Comparison of ENCODE assay signal across 15 cellular contexts in the genomic region with DNA sequence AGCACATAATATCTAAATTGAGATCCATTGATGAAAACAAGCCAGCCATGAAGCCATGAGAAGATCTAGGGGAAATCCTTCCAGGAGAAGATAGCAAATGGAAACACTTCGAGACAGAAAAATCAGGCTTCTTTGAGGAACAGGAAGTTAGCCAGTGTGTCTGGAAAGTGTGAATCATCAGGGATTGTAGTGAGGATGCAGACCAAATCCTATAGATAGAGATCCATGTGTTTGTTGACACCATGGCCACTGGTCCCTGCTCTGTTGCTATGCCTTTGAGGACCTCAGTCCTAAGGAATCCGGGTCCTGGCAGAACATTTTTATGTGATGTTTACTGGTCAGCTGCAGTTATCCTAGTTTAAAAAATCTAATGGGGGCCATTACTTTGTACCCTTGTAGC. TPM values are rescaled to one million over a fixed set of nuclear protein-coding genes. Genes with fewer than 3 reads are reported as not detected.
A peak's percentile ranks its signal among the peaks of the same experiment; 100 is the strongest.
DNase-seq lines count a peak whose midpoint lies in the region; ATAC-seq and TF ChIP-seq lines count a peak whose summit lies in the region.
"Had no signal": no experiment of that assay in that cellular context is flagged by ENCODE, and none has a peak within 500 bp of the region (broad histone marks: within the 10 kb centered on the region; RNA-seq: fewer than 3 reads in every experiment).

No MANE protein-coding gene starts in this region.

- no peak overlapping the region for H2AK5ac ChIP-seq in mesenchymal stem cell (ENCODE audit: low read length, severe bottlenecking)

- H2BK15ac ChIP-seq in mesenchymal stem cell (ENCODE audit: low read depth, poor library complexity, severe bottlenecking): no peak overlapping the region

- H3K4me1 ChIP-seq in GM23338 (ENCODE audit: insufficient read depth) (no peaks in the 10 kb centered on the region), mesenchymal stem cell (ENCODE audit: control insufficient read depth, insufficient read depth, low read depth, low read length) (peaks cover 1% of the 10 kb centered on the region)

- H3K27ac ChIP-seq in GM23338 (ENCODE audit: low read depth) (no peak overlapping the region), brain microvascular endothelial cell (no peak overlapping the region), mesenchymal stem cell (ENCODE audit: low read length, poor library complexity, severe bottlenecking) (no peak overlapping the region)
- H3K27ac ChIP-seq: body of pancreas had no signal

- no peaks in the 10 kb centered on the region for H3K27me3 Mint-ChIP-seq in GM23338 (ENCODE audit: insufficient read depth, low read depth, poor library complexity)

- H4K8ac ChIP-seq in mesenchymal stem cell (ENCODE audit: low read length): no peak overlapping the region

- ATAC-seq in GM23338 (no peak), HG03442 (IDR thresholded peaks at IDR 0.05; ENCODE audit: unreplicated experiment) (no peak), GM19463 (IDR thresholded peaks at IDR 0.05; ENCODE audit: unreplicated experiment) (no peak)
- ATAC-seq: body of pancreas had no signal

- no peak overlapping the region for H2BK5ac ChIP-seq in mesenchymal stem cell (ENCODE audit: low read depth, low read length, poor library complexity, severe bottlenecking)

- no peaks in the 10 kb centered on the region for H3K4me1 Mint-ChIP-seq in GM23338

- H3K36me3 ChIP-seq in GM23338 (ENCODE audit: insufficient read depth) (no peaks in the 10 kb centered on the region), brain microvascular endothelial cell (replicated peaks) (no peaks in the 10 kb centered on the region), mesenchymal stem cell (ENCODE audit: control insufficient read depth in 1 of 2, insufficient read depth in 2 of 2, low read depth in 1 of 2, low read length in 2 of 2) (no peaks in the 10 kb centered on the region)

- in situ Hi-C loops in brain microvascular endothelial cell (cut with HindIII; ENCODE audit: low pct_ligation_motif_present, low sequenced_read_pairs): no loop called here

- no peak overlapping the region for H3K9ac ChIP-seq in mesenchymal stem cell (ENCODE audit: low read length)

- no peak overlapping the region for H2BK12ac ChIP-seq in mesenchymal stem cell (ENCODE audit: low read length in 2 of 2)

- H2BK120ac ChIP-seq in mesenchymal stem cell (ENCODE audit: low read depth, low read length): no peak overlapping the region

- 3% methylated on average over 2 of the region's 2 CpGs for WGBS in mesenchymal stem cell

- peaks cover 4% of the 10 kb centered on the region; the same call in 1 of the 2 replicates for H3K9me2 ChIP-seq in GM23338 (ENCODE audit: insufficient read depth)

- H4K91ac ChIP-seq in mesenchymal stem cell (ENCODE audit: low read length): no peak overlapping the region

- H3K23ac ChIP-seq in mesenchymal stem cell (ENCODE audit: low read length in 2 of 2): no peak overlapping the region

- no peak overlapping the region for H3K4ac ChIP-seq in mesenchymal stem cell (ENCODE audit: low read depth in 1 of 2, low read length in 2 of 2)

- TF ChIP-seq CTCF in GM23338 (conservative IDR thresholded peaks at IDR 0.05; ENCODE audit: low read depth in 2 of 2): no peak
- no peak for TF ChIP-seq CTCF in brain microvascular endothelial cell (IDR thresholded peaks at IDR 0.05; ENCODE audit: low read depth, low read length, missing control alignments)

- H3K9me3 ChIP-seq in mesenchymal stem cell (ENCODE audit: control insufficient read depth, low read length): no peaks in the 10 kb centered on the region
- H3K9me3 ChIP-seq: body of pancreas had no signal

- DNase-seq in GM23338 (ENCODE audit: low spot score): no peak
- DNase-seq in MV-4-11 (lab: John Stamatoyannopoulos, UW): peak; percentile 48
- peak; percentile 68 for DNase-seq in brain microvascular endothelial cell
- peak; percentile 95 for DNase-seq in mesenchymal stem cell
- DNase-seq in HT-29 (ENCODE audit: low spot score): no peak
- DNase-seq in hypothalamus (lab: John Stamatoyannopoulos, UW): no peak
- DNase-seq: activated gamma-delta T cell treated with Interleukin-2 at 50 U/mL for 16 hours; body of pancreas; NCI-H1105; NCI-H2171 treated with DMSO at 0.1 percent for 48 hours; stimulated activated CD4-positive, alpha-beta T cell treated with anti-CD3 and anti-CD28 coated beads, Interleukin-15, amount 100 ng/mL, for 24 hours; T-helper 2 cell had no signal

- H3K79me1 ChIP-seq in mesenchymal stem cell (replicated peaks; ENCODE audit: low read length, poor library complexity, severe bottlenecking): no peaks in the 10 kb centered on the region

- H3K18ac ChIP-seq in mesenchymal stem cell (ENCODE audit: low read depth in 1 of 2, low read length in 2 of 2): no peak overlapping the region

- H3K79me2 ChIP-seq in GM23338 (replicated peaks; ENCODE audit: insufficient read depth): no peaks in the 10 kb centered on the region

- H3K36me3 Mint-ChIP-seq in GM23338 (ENCODE audit: low read depth): no peaks in the 10 kb centered on the region

- H3K27me3 ChIP-seq in GM23338 (ENCODE audit: insufficient read depth) (peaks cover 4% of the 10 kb centered on the region), brain microvascular endothelial cell (replicated peaks) (no peaks in the 10 kb centered on the region), mesenchymal stem cell (ENCODE audit: control insufficient read depth in 1 of 2, insufficient read depth in 1 of 2, low read length in 2 of 2) (peaks cover 0 to 12% of the 10 kb centered on the region in 2 experiments)
- H3K27me3 ChIP-seq: body of pancreas had no signal

- H3F3A ChIP-seq in GM23338 (replicated peaks; ENCODE audit: low read depth): no peaks in the 10 kb centered on the region

- H3K27ac Mint-ChIP-seq in GM23338: no peak overlapping the region

- H2AFZ ChIP-seq in GM23338 (peak overlapping the region; percentile 38; the same call in 1 of the 2 replicates), mesenchymal stem cell (ENCODE audit: low read depth, low read length) (no peak overlapping the region)

- H3K14ac ChIP-seq in mesenchymal stem cell (ENCODE audit: low read length in 2 of 2): no peak overlapping the region

- H4K20me1 ChIP-seq in GM23338 (replicated peaks; ENCODE audit: insufficient read depth): no peaks in the 10 kb centered on the region

- no peak overlapping the region for H3K4me3 ChIP-seq in GM23338
- no peak overlapping the region for H3K4me3 ChIP-seq in brain microvascular endothelial cell (ENCODE audit: low read depth, low read length)
- H3K4me3 ChIP-seq in mesenchymal stem cell (ENCODE audit: insufficient read depth in 1 of 2, low read depth in 1 of 2, low read length in 2 of 2): no peak overlapping the region
- H3K4me3 ChIP-seq: body of pancreas had no signal

- H3K4me2 ChIP-seq in GM23338: no peak overlapping the region
- H3K4me2 ChIP-seq in mesenchymal stem cell (ENCODE audit: low read length, poor library complexity, severe bottlenecking): no peak overlapping the region

- no peaks in the 10 kb centered on the region for H3K9me3 Mint-ChIP-seq in GM23338
- H3K9me3 Mint-ChIP-seq: neural crest cell had no signal

- H3K4me3 Mint-ChIP-seq in GM23338: no peak overlapping the region
- H3K4me3 Mint-ChIP-seq: neural crest cell had no signal

TF ChIP-seq in GM23338, 12 proteins besides CTCF, POLR2A, EP300 and RAD21 (continues in another document):
- TF ChIP-seq EZH2 (IDR thresholded peaks at IDR 0.05; ENCODE audit: low read depth, unreplicated experiment) (no peak), NANOG (IDR thresholded peaks at IDR 0.05; ENCODE audit: borderline replicate concordance) (no peak), STAT1 (IDR thresholded peaks at IDR 0.05; ENCODE audit: unreplicated experiment) (no peak), EZH2phosphoT487 (IDR thresholded peaks at IDR 0.05; ENCODE audit: unreplicated experiment) (no peak), JUNB (IDR thresholded peaks at IDR 0.05; ENCODE audit: unreplicated experiment) (no peak)

RNA-seq across cellular contexts. Expression of a gene that starts 6.6 kb away (rescaled TPM):
- 1.6 and 1.7 TPM in 2 replicates for total RNA-seq in GM23338 (2014; rRNA removed; shearing (Covaris generic))
- polyA plus RNA-seq in GM23338 (2016; fragmentation: Nextera tagmentation; extraction: Ambion mirVana): 1.2 TPM in 2 replicates
- polyA plus RNA-seq in mesenchymal stem cell (2013, experiment 1 of 2): 11.7 TPM
- polyA plus RNA-seq in mesenchymal stem cell (2013, experiment 2 of 2): 12.0 TPM
- not detected in 2 replicates for total RNA-seq in HT-29 (2014; rRNA removed; shearing (Covaris generic))

RNA-seq across cellular contexts. Expression of a gene that starts 42.9 kb away (rescaled TPM):
- total RNA-seq in GM23338 (2014; rRNA removed; shearing (Covaris generic)): 11.1 and 12.7 TPM in 2 replicates
- polyA plus RNA-seq in GM23338 (2016; fragmentation: Nextera tagmentation; extraction: Ambion mirVana): 7.2 and 7.3 TPM in 2 replicates
- polyA plus RNA-seq in mesenchymal stem cell (2013, experiment 1 of 2): 12.3 TPM
- polyA plus RNA-seq in mesenchymal stem cell (2013, experiment 2 of 2): 13.6 TPM
- 4.4 and 6.7 TPM in 2 replicates for total RNA-seq in HT-29 (2014; rRNA removed; shearing (Covaris generic))

Comparison
In these comparisons a context has a peak if more than half of its experiments do, and no peak if none do; other contexts are left out.
1. DNase-seq: peak in MV-4-11 (single experiment), brain microvascular endothelial cell (single experiment) and mesenchymal stem cell (single experiment); none in GM23338 (single experiment), HT-29 (single experiment) and hypothalamus (0 of 51).